24 cellular contexts compared by ENCODE assay signal in the genomic region with DNA sequence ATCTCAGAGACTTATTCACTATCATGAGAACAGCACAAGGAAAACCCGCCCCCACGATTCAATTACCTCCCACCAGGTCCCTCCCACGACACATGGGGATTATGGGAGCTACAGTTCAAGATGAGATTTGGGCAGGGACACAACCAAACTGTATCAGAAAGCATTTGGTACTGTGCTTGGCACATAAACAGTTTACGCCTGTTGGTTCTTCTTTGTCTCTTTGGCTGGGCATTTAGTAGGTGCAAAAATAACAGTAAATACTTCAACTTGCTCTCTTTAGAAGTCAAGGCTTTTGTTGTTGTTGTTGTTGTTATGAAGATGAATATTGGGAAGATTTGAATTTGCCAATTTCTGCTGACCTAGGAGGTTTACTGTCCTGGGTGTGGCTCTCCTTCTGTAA.
"Had no signal": no experiment of that assay in that cellular context is flagged by ENCODE, and none has a peak within 500 bp of the region (broad histone marks: within the 10 kb centered on the region; RNA-seq: fewer than 3 reads in every experiment).

No MANE protein-coding gene starts in this region.

- H3K4me1 ChIP-seq: psoas muscle, thyroid gland, tibial nerve, upper lobe of left lung, uterus had no signal

- H3K27me3 ChIP-seq: ovary, thyroid gland, tibial nerve, upper lobe of left lung had no signal

- H2AFZ ChIP-seq: neural progenitor cell had no signal

- H3K4me2 ChIP-seq: neural progenitor cell, smooth muscle cell had no signal

- H3K27ac ChIP-seq: neural progenitor cell, ovary, psoas muscle, skin epidermis, stomach, thoracic aorta, thyroid gland, tibial nerve, upper lobe of left lung, uterus had no signal

- H3K9ac ChIP-seq: neural progenitor cell had no signal

- DNase-seq: naive thymus-derived CD4-positive, alpha-beta T cell; natural killer cell; occipital lobe; ovary; psoas muscle; right cardiac atrium; stimulated activated CD4-positive, alpha-beta T cell treated with anti-CD3 and anti-CD28 coated beads, Interleukin-15, amount 100 ng/mL, for 24 hours; stimulated activated CD4-positive, alpha-beta T cell treated with anti-CD3 and anti-CD28 coated beads, Interleukin-2, amount 100 ng/mL, for 24 hours; stimulated activated CD4-positive, alpha-beta T cell treated with anti-CD3 and anti-CD28 coated beads, Interleukin-2, amount 100 ng/mL, for 48 hours; stimulated activated CD4-positive, alpha-beta T cell treated with anti-CD3 and anti-CD28 coated beads, Interleukin-4, amount 100 ng/mL, for 24 hours; stimulated activated naive B cell treated with anti-CD40 and anti-IgM and Interleukin-4, amounts not matched to agents 10 μg/mL and 1 μg/mL and 100 μg/mL, for 72 hours; stimulated activated naive CD4-positive, alpha-beta T cell treated with Interleukin-2 at 50 U/mL for 16 hours; stomach; thyroid gland; trophoblast cell; upper lobe of left lung; uterus had no signal

- H3K36me3 ChIP-seq: neural progenitor cell, ovary, stomach, thoracic aorta, thyroid gland, tibial nerve, upper lobe of left lung, uterus had no signal

- H3K4me3 ChIP-seq: neural progenitor cell, ovary, psoas muscle, skin epidermis, smooth muscle cell, stomach, thoracic aorta, thyroid gland, tibial nerve, upper lobe of left lung, uterus had no signal

- ATAC-seq: naive thymus-derived CD4-positive, alpha-beta T cell; natural killer cell; psoas muscle; right cardiac atrium; sciatic nerve; stimulated activated effector memory CD8-positive, alpha-beta T cell treated with anti-CD3 and anti-CD28 coated beads, Interleukin-12 subunit alpha, Interleukin-12 subunit beta, amount 100 ng/mL, for 72 hours; stimulated activated naive B cell treated with anti-CD40 and anti-IgM and Interleukin-4, amounts not matched to agents 10 μg/mL and 1 μg/mL and 100 μg/mL, for 72 hours had no signal

- H3K9me3 ChIP-seq: ovary, psoas muscle, thoracic aorta, thyroid gland, upper lobe of left lung, uterus had no signal
